Comparison of ENCODE assay signal across 19 cellular contexts in genomic region chr11:109789911-109790310, GRCh38.
"Had no signal": no experiment of that assay in that cellular context is flagged by ENCODE, and none has a peak within 500 bp of the region (broad histone marks: within the 10 kb centered on the region; RNA-seq: fewer than 3 reads in every experiment).

No MANE protein-coding gene starts in this region.

- H3K4me3 ChIP-seq: left lung, mucosa of descending colon, thyroid gland, uterus had no signal

- H3K27ac ChIP-seq: epithelial cell of prostate, left lung, parathyroid adenoma, thyroid gland, uterus had no signal

- H3K27me3 Mint-ChIP-seq: activated B cell treated with CpG ODN at 0.5 μM for 24 hours; activated CD4-positive, alpha-beta T cell treated with anti-CD3 and anti-CD28 coated beads, Interleukin-2, amount 10 ng/mL, durations not matched to agents 7 days and 5 days; activated naive CD8-positive, alpha-beta T cell treated with anti-CD3 and anti-CD28 coated beads, Interleukin-2, amount 10 ng/mL, durations not matched to agents 7 days and 5 days; dendritic cell treated with granulocyte-macrophage colony-stimulating factor and Interleukin-4, amounts not matched to agents 40 ng/mL and 50 ng/mL, for 4 days; stimulated activated naive B cell treated with anti-CD40 and anti-IgM and Interleukin-4, amounts not matched to agents 10 μg/mL and 1 μg/mL and 100 μg/mL, for 72 hours had no signal

- H3K9ac ChIP-seq: parathyroid adenoma had no signal

- H3K4me1 ChIP-seq: left lung, parathyroid adenoma, thyroid gland, uterus had no signal

- ATAC-seq: left lung; mucosa of descending colon; naive thymus-derived CD4-positive, alpha-beta T cell; stimulated activated naive B cell treated with anti-CD40 and anti-IgM and Interleukin-4, amounts not matched to agents 10 μg/mL and 1 μg/mL and 100 μg/mL, for 72 hours had no signal

- H3K27ac Mint-ChIP-seq: activated B cell treated with CpG ODN at 0.5 μM for 24 hours; activated CD4-positive, alpha-beta T cell treated with anti-CD3 and anti-CD28 coated beads, Interleukin-2, amount 10 ng/mL, durations not matched to agents 7 days and 5 days; activated naive CD8-positive, alpha-beta T cell treated with anti-CD3 and anti-CD28 coated beads, Interleukin-2, amount 10 ng/mL, durations not matched to agents 7 days and 5 days; activated T-helper 1 cell treated with anti-CD3 and anti-CD28 coated beads, Interleukin-12 subunit alpha, Interleukin-12 subunit beta, Interleukin-2, Interleukin-4 antibody, amounts not matched to agents 30 ng/mL and 10 ng/mL and 1 ng/mL, durations not matched to agents 14 hours and 24 hours and 36 hours; dendritic cell treated with granulocyte-macrophage colony-stimulating factor and Interleukin-4, amounts not matched to agents 40 ng/mL and 50 ng/mL, for 4 days; naive thymus-derived CD4-positive, alpha-beta T cell; stimulated activated naive B cell treated with anti-CD40 and anti-IgM and Interleukin-4, amounts not matched to agents 10 μg/mL and 1 μg/mL and 100 μg/mL, for 72 hours had no signal

- H3K4me1 Mint-ChIP-seq: activated B cell treated with CpG ODN at 0.5 μM for 24 hours; activated CD4-positive, alpha-beta T cell treated with anti-CD3 and anti-CD28 coated beads, Interleukin-2, amount 10 ng/mL, durations not matched to agents 7 days and 5 days; activated naive CD8-positive, alpha-beta T cell treated with anti-CD3 and anti-CD28 coated beads, Interleukin-2, amount 10 ng/mL, durations not matched to agents 7 days and 5 days; naive thymus-derived CD4-positive, alpha-beta T cell; stimulated activated naive B cell treated with anti-CD40 and anti-IgM and Interleukin-4, amounts not matched to agents 10 μg/mL and 1 μg/mL and 100 μg/mL, for 72 hours had no signal

- H3K9me3 Mint-ChIP-seq: activated B cell treated with CpG ODN at 0.5 μM for 24 hours; activated CD4-positive, alpha-beta T cell treated with anti-CD3 and anti-CD28 coated beads, Interleukin-2, amount 10 ng/mL, durations not matched to agents 7 days and 5 days; activated naive CD8-positive, alpha-beta T cell treated with anti-CD3 and anti-CD28 coated beads, Interleukin-2, amount 10 ng/mL, durations not matched to agents 7 days and 5 days; activated T-helper 1 cell treated with anti-CD3 and anti-CD28 coated beads, Interleukin-12 subunit alpha, Interleukin-12 subunit beta, Interleukin-2, Interleukin-4 antibody, amounts not matched to agents 30 ng/mL and 10 ng/mL and 1 ng/mL, durations not matched to agents 14 hours and 24 hours and 36 hours; dendritic cell treated with granulocyte-macrophage colony-stimulating factor and Interleukin-4, amounts not matched to agents 40 ng/mL and 50 ng/mL, for 4 days; stimulated activated naive B cell treated with anti-CD40 and anti-IgM and Interleukin-4, amounts not matched to agents 10 μg/mL and 1 μg/mL and 100 μg/mL, for 72 hours had no signal

- H3K36me3 Mint-ChIP-seq: activated naive CD8-positive, alpha-beta T cell treated with anti-CD3 and anti-CD28 coated beads, Interleukin-2, amount 10 ng/mL, durations not matched to agents 7 days and 5 days; naive thymus-derived CD4-positive, alpha-beta T cell; stimulated activated naive B cell treated with anti-CD40 and anti-IgM and Interleukin-4, amounts not matched to agents 10 μg/mL and 1 μg/mL and 100 μg/mL, for 72 hours had no signal

- H3K36me3 ChIP-seq: left lung, thyroid gland, uterus had no signal

- H2AFZ ChIP-seq: parathyroid adenoma had no signal

- H3K27me3 ChIP-seq: left lung, thyroid gland, uterus had no signal

- H3K79me2 ChIP-seq: parathyroid adenoma had no signal

- H3K9me3 ChIP-seq: left lung, mucosa of descending colon, thyroid gland, uterus had no signal

- H3K4me3 Mint-ChIP-seq: activated B cell treated with CpG ODN at 0.5 μM for 24 hours; activated CD4-positive, alpha-beta T cell treated with anti-CD3 and anti-CD28 coated beads, Interleukin-2, amount 10 ng/mL, durations not matched to agents 7 days and 5 days; activated naive CD8-positive, alpha-beta T cell treated with anti-CD3 and anti-CD28 coated beads, Interleukin-2, amount 10 ng/mL, durations not matched to agents 7 days and 5 days; activated T-helper 1 cell treated with anti-CD3 and anti-CD28 coated beads, Interleukin-12 subunit alpha, Interleukin-12 subunit beta, Interleukin-2, Interleukin-4 antibody, amounts not matched to agents 30 ng/mL and 10 ng/mL and 1 ng/mL, durations not matched to agents 14 hours and 24 hours and 36 hours; dendritic cell treated with granulocyte-macrophage colony-stimulating factor and Interleukin-4, amounts not matched to agents 40 ng/mL and 50 ng/mL, for 4 days; naive thymus-derived CD4-positive, alpha-beta T cell; stimulated activated naive B cell treated with anti-CD40 and anti-IgM and Interleukin-4, amounts not matched to agents 10 μg/mL and 1 μg/mL and 100 μg/mL, for 72 hours had no signal

- DNase-seq: activated B cell treated with CpG ODN at 0.5 μM for 24 hours; activated CD4-positive, alpha-beta T cell treated with anti-CD3 and anti-CD28 coated beads, Interleukin-2, amount 10 ng/mL, durations not matched to agents 7 days and 5 days; activated CD8-positive, alpha-beta memory T cell treated with anti-CD3 and anti-CD28 coated beads for 24 hours; activated naive CD4-positive, alpha-beta T cell; activated naive CD8-positive, alpha-beta T cell treated with anti-CD3 and anti-CD28 coated beads, Interleukin-2, amount 10 ng/mL, durations not matched to agents 7 days and 5 days; anterior cingulate cortex; left lung; mammary epithelial cell; mucosa of descending colon; naive thymus-derived CD4-positive, alpha-beta T cell; stimulated activated CD4-positive, alpha-beta T cell treated with anti-CD3 and anti-CD28 coated beads, Interleukin-4, amount 100 ng/mL, for 1 hour; stimulated activated naive B cell treated with anti-CD40 and anti-IgM and Interleukin-4, amounts not matched to agents 10 μg/mL and 1 μg/mL and 100 μg/mL, for 72 hours; T-helper 2 cell; thyroid gland; uterus had no signal
